Comparison of ENCODE assay signal across 19 cellular contexts in the genomic region with DNA sequence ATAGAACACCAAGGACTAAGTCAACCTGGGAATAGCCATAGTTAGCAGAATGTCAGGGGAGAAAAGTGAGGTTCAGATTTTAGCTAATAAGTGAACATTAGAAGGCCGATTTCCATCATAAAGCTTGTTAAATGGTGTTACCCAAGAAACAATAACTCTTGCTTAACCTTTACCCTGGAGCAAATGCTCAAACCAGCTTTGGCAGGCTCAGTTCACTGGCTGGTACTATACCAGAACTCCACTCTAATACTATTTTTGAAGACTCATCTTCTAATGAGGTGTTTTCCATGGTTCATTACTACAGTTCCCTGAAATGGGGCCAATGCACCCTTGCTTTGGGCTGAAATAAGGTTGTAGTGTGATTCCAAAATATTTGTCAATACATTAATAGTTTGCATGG.
DNase-seq lines count a peak whose midpoint lies in the region; ATAC-seq, FAIRE-seq and TF ChIP-seq lines count a peak whose summit lies in the region.
"Had no signal": no experiment of that assay in that cellular context is flagged by ENCODE, and none has a peak within 500 bp of the region (broad histone marks: within the 10 kb centered on the region; RNA-seq: fewer than 3 reads in every experiment).

No MANE protein-coding gene starts in this region.

- H3K4me1 Mint-ChIP-seq in GM23338: peaks cover 37% of the 10 kb centered on the region
- H3K4me1 Mint-ChIP-seq: CD4-positive, CD25-positive, alpha-beta regulatory T cell had no signal

- no peaks in the 10 kb centered on the region for H3K9me3 Mint-ChIP-seq in GM23338
- H3K9me3 Mint-ChIP-seq: CD4-positive, CD25-positive, alpha-beta regulatory T cell; CD8-positive, alpha-beta T cell had no signal

- no peaks in the 10 kb centered on the region for H3K27me3 ChIP-seq in GM23338 (ENCODE audit: insufficient read depth)
- H3K27me3 ChIP-seq in stomach: no peaks in the 10 kb centered on the region

- TF ChIP-seq POLR2A in H54 (IDR thresholded peaks at IDR 0.05; ENCODE audit: low read depth, low read length) (no peak), stomach (IDR thresholded peaks at IDR 0.05) (no peak), GM12892 (IDR thresholded peaks at IDR 0.05; ENCODE audit: low read depth, low read length) (no peak)

- H3K36me3 Mint-ChIP-seq in GM23338 (ENCODE audit: low read depth): no peaks in the 10 kb centered on the region
- H3K36me3 Mint-ChIP-seq: CD4-positive, CD25-positive, alpha-beta regulatory T cell; CD8-positive, alpha-beta T cell had no signal

- no peak overlapping the region for H2AFZ ChIP-seq in GM23338
- H2AFZ ChIP-seq: GM23248 had no signal

- no peak overlapping the region for H3K4me3 ChIP-seq in GM23338
- H3K4me3 ChIP-seq in stomach: no peak overlapping the region
- H3K4me3 ChIP-seq: GM23248 had no signal

- no peaks in the 10 kb centered on the region for H3K9me2 ChIP-seq in GM23338 (ENCODE audit: insufficient read depth)

- no peak for DNase-seq in GM23338 (ENCODE audit: low spot score)
- DNase-seq in H54 (ENCODE audit: insufficient read length, low spot score): no peak
- no peak for DNase-seq in left lobe of liver (ENCODE audit: low spot score)
- no peak for DNase-seq in stomach
- no peak for DNase-seq in GM12892 (ENCODE audit: insufficient read length)
- no peak for DNase-seq in COLO668 (lab: John Stamatoyannopoulos, UW; ENCODE audit: unreplicated experiment)
- DNase-seq in midbrain (lab: John Stamatoyannopoulos, UW): no peak
- DNase-seq: C1 segment of cervical spinal cord; CD4-positive, CD25-positive, alpha-beta regulatory T cell; CD8-positive, alpha-beta T cell; DMS53; DMS79 treated with DMSO at 0.1 percent for 48 hours; GF-D8; GM23248; H7; HCEC 1CT had no signal

- no peaks in the 10 kb centered on the region for H3K27me3 Mint-ChIP-seq in GM23338 (ENCODE audit: insufficient read depth, low read depth, poor library complexity)

- H3F3A ChIP-seq in GM23338 (replicated peaks; ENCODE audit: low read depth): no peaks in the 10 kb centered on the region

- no peak overlapping the region for H3K27ac Mint-ChIP-seq in GM23338
- H3K27ac Mint-ChIP-seq: CD4-positive, CD25-positive, alpha-beta regulatory T cell; CD8-positive, alpha-beta T cell had no signal

- H3K79me2 ChIP-seq in GM23338 (replicated peaks; ENCODE audit: insufficient read depth): no peaks in the 10 kb centered on the region

- no peaks in the 10 kb centered on the region for H3K36me3 ChIP-seq in GM23338 (ENCODE audit: insufficient read depth)
- no peaks in the 10 kb centered on the region for H3K36me3 ChIP-seq in stomach

- no peaks in the 10 kb centered on the region for H4K20me1 ChIP-seq in GM23338 (replicated peaks; ENCODE audit: insufficient read depth)

- TF ChIP-seq CTCF in GM23338 (conservative IDR thresholded peaks at IDR 0.05; ENCODE audit: low read depth in 2 of 2) (no peak), stomach (IDR thresholded peaks at IDR 0.05) (no peak)

- no peaks in the 10 kb centered on the region for H3K9me3 ChIP-seq in stomach

- H3K4me2 ChIP-seq in GM23338: peak overlapping the region; percentile 28; the same call in 1 of the 2 replicates

- peak; percentile 15 for FAIRE-seq in H54 (lab: Jason Lieb, UNC)
- FAIRE-seq in GM12892 (lab: Jason Lieb, UNC): no peak
- FAIRE-seq: GM12891, GM19239 had no signal

- intact Hi-C loops in stomach (cut with DNase I; ENCODE audit: low total_unique reads): no loop called here

- TF ChIP-seq EP300 in stomach (IDR thresholded peaks at IDR 0.05): no peak

- ATAC-seq in GM23338 (no peak), esophagus mucosa (peak; percentile 65), left lobe of liver (peak; percentile 86)
- ATAC-seq: CD8-positive, alpha-beta T cell had no signal

- H3K4me3 Mint-ChIP-seq in GM23338: no peak overlapping the region
- H3K4me3 Mint-ChIP-seq: CD4-positive, CD25-positive, alpha-beta regulatory T cell; CD8-positive, alpha-beta T cell had no signal

- 76 to 100% (median 90%) methylated on average over 1 of the region's 1 CpG for whole genome bisulfite sequencing in stomach, 5 donors

- H3K4me1 ChIP-seq in GM23338 (ENCODE audit: insufficient read depth): peaks cover 23% of the 10 kb centered on the region
- peaks cover 0 to 51% (median 26%) of the 10 kb centered on the region in 4 donors for H3K4me1 ChIP-seq in stomach

- H3K27ac ChIP-seq in GM23338 (ENCODE audit: low read depth) (no peak overlapping the region), stomach (no peak overlapping the region)
- H3K27ac ChIP-seq: GM23248 had no signal

TF ChIP-seq in GM23338, 12 proteins besides CTCF, POLR2A, EP300 and RAD21 (continues in another document):
- no peak for TF ChIP-seq CREB1 (CRISPR knock-in tag; IDR thresholded peaks at IDR 0.05; ENCODE audit: low read depth)
- no peak for TF ChIP-seq POLR2AphosphoS5 (IDR thresholded peaks at IDR 0.05; ENCODE audit: low read depth)
- no peak for TF ChIP-seq EZH2phosphoT487 (IDR thresholded peaks at IDR 0.05; ENCODE audit: unreplicated experiment)
- TF ChIP-seq EZH2 (IDR thresholded peaks at IDR 0.05; ENCODE audit: low read depth, unreplicated experiment): no peak
- TF ChIP-seq ZNF114 (CRISPR knock-in tag; IDR thresholded peaks at IDR 0.05): no peak
- TF ChIP-seq, protein P1, sequence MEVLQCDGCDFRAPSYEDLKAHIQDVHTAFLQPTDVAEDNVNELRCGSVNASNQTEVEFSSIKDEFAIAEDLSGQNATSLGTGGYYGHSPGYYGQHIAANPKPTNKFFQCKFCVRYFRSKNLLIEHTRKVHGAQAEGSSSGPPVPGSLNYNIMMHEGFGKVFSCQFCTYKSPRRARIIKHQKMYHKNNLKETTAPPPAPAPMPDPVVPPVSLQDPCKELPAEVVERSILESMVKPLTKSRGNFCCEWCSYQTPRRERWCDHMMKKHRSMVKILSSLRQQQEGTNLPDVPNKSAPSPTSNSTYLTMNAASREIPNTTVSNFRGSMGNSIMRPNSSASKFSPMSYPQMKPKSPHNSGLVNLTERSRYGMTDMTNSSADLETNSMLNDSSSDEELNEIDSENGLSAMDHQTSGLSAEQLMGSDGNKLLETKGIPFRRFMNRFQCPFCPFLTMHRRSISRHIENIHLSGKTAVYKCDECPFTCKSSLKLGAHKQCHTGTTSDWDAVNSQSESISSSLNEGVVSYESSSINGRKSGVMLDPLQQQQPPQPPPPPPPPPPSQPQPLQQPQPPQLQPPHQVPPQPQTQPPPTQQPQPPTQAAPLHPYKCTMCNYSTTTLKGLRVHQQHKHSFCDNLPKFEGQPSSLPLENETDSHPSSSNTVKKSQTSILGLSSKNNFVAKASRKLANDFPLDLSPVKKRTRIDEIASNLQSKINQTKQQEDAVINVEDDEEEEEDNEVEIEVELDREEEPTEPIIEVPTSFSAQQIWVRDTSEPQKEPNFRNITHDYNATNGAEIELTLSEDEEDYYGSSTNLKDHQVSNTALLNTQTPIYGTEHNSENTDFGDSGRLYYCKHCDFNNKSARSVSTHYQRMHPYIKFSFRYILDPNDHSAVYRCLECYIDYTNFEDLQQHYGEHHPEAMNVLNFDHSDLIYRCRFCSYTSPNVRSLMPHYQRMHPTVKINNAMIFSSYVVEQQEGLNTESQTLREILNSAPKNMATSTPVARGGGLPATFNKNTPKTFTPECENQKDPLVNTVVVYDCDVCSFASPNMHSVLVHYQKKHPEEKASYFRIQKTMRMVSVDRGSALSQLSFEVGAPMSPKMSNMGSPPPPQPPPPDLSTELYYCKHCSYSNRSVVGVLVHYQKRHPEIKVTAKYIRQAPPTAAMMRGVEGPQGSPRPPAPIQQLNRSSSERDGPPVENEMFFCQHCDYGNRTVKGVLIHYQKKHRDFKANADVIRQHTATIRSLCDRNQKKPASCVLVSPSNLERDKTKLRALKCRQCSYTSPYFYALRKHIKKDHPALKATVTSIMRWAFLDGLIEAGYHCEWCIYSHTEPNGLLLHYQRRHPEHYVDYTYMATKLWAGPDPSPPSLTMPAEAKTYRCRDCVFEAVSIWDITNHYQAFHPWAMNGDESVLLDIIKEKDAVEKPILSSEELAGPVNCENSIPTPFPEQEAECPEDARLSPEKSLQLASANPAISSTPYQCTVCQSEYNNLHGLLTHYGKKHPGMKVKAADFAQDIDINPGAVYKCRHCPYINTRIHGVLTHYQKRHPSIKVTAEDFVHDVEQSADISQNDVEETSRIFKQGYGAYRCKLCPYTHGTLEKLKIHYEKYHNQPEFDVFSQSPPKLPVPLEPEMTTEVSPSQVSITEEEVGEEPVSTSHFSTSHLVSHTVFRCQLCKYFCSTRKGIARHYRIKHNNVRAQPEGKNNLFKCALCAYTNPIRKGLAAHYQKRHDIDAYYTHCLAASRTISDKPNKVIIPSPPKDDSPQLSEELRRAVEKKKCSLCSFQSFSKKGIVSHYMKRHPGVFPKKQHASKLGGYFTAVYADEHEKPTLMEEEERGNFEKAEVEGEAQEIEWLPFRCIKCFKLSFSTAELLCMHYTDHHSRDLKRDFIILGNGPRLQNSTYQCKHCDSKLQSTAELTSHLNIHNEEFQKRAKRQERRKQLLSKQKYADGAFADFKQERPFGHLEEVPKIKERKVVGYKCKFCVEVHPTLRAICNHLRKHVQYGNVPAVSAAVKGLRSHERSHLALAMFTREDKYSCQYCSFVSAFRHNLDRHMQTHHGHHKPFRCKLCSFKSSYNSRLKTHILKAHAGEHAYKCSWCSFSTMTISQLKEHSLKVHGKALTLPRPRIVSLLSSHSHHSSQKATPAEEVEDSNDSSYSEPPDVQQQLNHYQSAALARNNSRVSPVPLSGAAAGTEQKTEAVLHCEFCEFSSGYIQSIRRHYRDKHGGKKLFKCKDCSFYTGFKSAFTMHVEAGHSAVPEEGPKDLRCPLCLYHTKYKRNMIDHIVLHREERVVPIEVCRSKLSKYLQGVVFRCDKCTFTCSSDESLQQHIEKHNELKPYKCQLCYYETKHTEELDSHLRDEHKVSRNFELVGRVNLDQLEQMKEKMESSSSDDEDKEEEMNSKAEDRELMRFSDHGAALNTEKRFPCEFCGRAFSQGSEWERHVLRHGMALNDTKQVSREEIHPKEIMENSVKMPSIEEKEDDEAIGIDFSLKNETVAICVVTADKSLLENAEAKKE (CRISPR knock-in tag; IDR thresholded peaks at IDR 0.05): no peak
